In the genomic region with DNA sequence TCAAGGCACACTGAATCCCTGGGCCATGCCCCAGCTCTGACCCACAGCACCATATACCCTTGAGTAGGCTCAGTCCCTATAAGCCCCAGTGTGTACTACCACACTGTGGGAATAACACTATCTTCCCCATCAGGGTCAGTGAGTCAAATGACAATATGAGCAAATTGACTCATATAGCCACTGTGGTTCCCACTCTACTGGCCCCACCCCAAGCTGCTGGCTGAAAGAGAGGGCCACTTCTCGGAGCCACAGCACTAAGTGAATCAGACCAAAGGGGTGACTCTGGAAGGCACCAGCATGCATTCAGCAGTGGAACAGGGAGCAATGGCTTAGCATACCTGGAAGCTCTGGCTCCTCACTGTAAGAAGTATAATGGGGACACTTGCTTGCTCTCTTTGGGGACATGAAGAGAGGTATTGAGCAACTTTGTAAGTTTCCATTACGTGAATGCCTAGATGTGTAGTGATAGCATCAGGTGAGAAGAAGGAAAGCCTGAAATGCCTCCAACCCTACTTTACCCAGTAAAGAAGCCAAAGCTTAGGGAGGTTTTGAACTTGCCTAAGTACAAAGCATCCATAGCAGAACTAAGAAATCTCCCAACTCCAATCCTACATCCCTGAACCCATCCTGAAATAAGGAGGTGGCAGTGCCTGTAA, we compare ENCODE assay signal across 8 cellular contexts. TPM values are rescaled to one million over a fixed set of nuclear protein-coding genes. Genes with fewer than 3 reads are reported as not detected.
A peak's percentile ranks its signal among the peaks of the same experiment; 100 is the strongest.
DNase-seq lines count a peak whose midpoint lies in the region; ATAC-seq lines count a peak whose summit lies in the region.

No MANE protein-coding gene starts in this region.

- no peaks in the 10 kb centered on the region; the same call in none of the 2 replicates for H3K36me3 ChIP-seq in H7 (replicated peaks; ENCODE audit: control insufficient read depth, insufficient read depth, low read length)

- no peaks in the 10 kb centered on the region for H3K27me3 Mint-ChIP-seq in T-helper 17 cell

- no peak for DNase-seq in T-helper 17 cell
- DNase-seq in glomerular visceral epithelial cell (ENCODE audit: extremely low spot score), result peak; percentile 68
- peak; percentile 80 for DNase-seq in stimulated activated CD8-positive, alpha-beta memory T cell treated with anti-CD3 and anti-CD28 coated beads, Interleukin-4, amount 100 ng/mL, for 48 hours
- no peak for DNase-seq in D341Med (ENCODE audit: low spot score)
- no peak for DNase-seq in H7
- no peak for DNase-seq in cerebellum (ENCODE audit: low spot score)

- no peak overlapping the region for H3K4me3 ChIP-seq in H7 (ENCODE audit: insufficient read depth, low read depth, low read length)

- peaks cover 50% of the 10 kb centered on the region for H3K4me1 Mint-ChIP-seq in T-helper 17 cell

- ATAC-seq in GM18520 (IDR thresholded peaks at IDR 0.05; ENCODE audit: unreplicated experiment), result peak; percentile 89
- ATAC-seq in HG02623 (IDR thresholded peaks at IDR 0.05; ENCODE audit: unreplicated experiment), result peak; percentile 74
- ATAC-seq in T-helper 17 cell, result peak; percentile 23

- no peaks in the 10 kb centered on the region for H3K9me3 ChIP-seq in T-helper 17 cell (ENCODE audit: control insufficient read depth, low read length, poor library complexity, severe bottlenecking)

- no peak overlapping the region for H3K4me3 Mint-ChIP-seq in T-helper 17 cell

- H3K27me3 ChIP-seq in H7 (ENCODE audit: control insufficient read depth, insufficient read depth, low read length), result no peaks in the 10 kb centered on the region

- no peak overlapping the region for H3K27ac Mint-ChIP-seq in T-helper 17 cell

- H3K36me3 Mint-ChIP-seq in T-helper 17 cell (ENCODE audit: low read depth), result peaks cover 3% of the 10 kb centered on the region

RNA-seq across cellular contexts. Expression of gene CD59, which starts 13.5 kb away (rescaled TPM):
- total RNA-seq in T-helper 17 cell, result 10 to 100 TPM; 48.7 to 53.6 TPM
- total RNA-seq in H7 (2014; rRNA removed; shearing (Covaris generic)), result 15.2 and 16.7 TPM in 2 replicates
- total RNA-seq in cerebellum, result 59.8 TPM

RNA-seq across cellular contexts. Expression of gene C11orf91, which starts 22.1 kb away (rescaled TPM):
- total RNA-seq in T-helper 17 cell, result not detected
- not detected in 2 replicates for total RNA-seq in H7 (2014; rRNA removed; shearing (Covaris generic))
- not detected for total RNA-seq in cerebellum

RNA-seq across cellular contexts. Expression of gene FBXO3, which starts 51.6 kb away (rescaled TPM):
- total RNA-seq in T-helper 17 cell, result 10 to 100 TPM; 43.9 to 57.3 TPM
- total RNA-seq in H7 (2014; rRNA removed; shearing (Covaris generic)), result 16.7 and 17.9 TPM in 2 replicates
- total RNA-seq in cerebellum, result 52.0 TPM

Comparison
In these comparisons a context has a peak if more than half of its experiments do, and no peak if none do; other contexts are left out.
1. ATAC-seq: peak in every context shown above with its lines; median percentile 89 in GM18520; 74 in HG02623; 23 in T-helper 17 cell.
2. DNase-seq: peak in glomerular visceral epithelial cell (single experiment) and stimulated activated CD8-positive, alpha-beta memory T cell treated with anti-CD3 and anti-CD28 coated beads, Interleukin-4, amount 100 ng/mL, for 48 hours (single experiment); none in T-helper 17 cell (0 of 3), D341Med (single experiment), H7 (single experiment) and cerebellum (single experiment).